ENCODE assay signal across 8 cellular contexts in the genomic region with DNA sequence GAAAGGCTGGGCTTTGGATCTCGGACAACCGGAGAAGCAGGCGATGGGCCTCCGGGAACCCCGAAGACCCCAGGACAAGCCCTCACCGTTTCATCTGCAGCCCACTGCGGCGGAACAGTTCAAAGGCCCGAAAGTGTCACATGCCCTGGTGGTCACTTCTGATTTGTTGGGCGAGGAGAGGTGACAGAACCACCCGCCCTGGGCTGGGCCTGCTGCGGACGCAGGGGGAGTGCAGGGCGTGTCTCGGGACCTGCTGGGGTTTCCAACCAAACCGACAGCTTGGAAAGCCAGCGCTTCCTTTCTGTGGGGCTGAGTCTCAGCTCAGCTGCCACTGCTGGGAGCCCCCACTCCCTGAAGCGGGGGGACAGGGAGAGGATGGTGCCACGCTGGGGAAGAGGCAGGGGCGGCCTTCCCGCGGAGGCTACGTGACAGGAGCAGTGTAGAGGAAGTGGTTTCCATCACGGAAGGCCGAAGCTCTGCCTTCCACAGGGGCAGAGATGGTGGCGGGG. TPM values are rescaled to one million over a fixed set of nuclear protein-coding genes. Genes with fewer than 3 reads are reported as not detected.
A peak's percentile ranks its signal among the peaks of the same experiment; 100 is the strongest.
DNase-seq lines count a peak whose midpoint lies in the region; ATAC-seq and TF ChIP-seq lines count a peak whose summit lies in the region.

No MANE protein-coding gene starts in this region.

- 25 to 68% methylated on average over 26 of the region's 26 CpGs for WGBS in lung, 2 donors

- peak; percentile 74 for ATAC-seq in lung (ENCODE audit: insufficient read depth, low FRiP score)
- no peak for ATAC-seq in GM21515 (IDR thresholded peaks at IDR 0.05; ENCODE audit: unreplicated experiment)
- ATAC-seq in HG03025 (IDR thresholded peaks at IDR 0.05; ENCODE audit: low FRiP score, unreplicated experiment): no peak

- no peak overlapping the region for H3K4me3 ChIP-seq in lung

- DNase-seq in stimulated activated naive CD4-positive, alpha-beta T cell (lab: John Stamatoyannopoulos, UW): peak in 4 of 6 experiments; percentile 29 to 61 (median 38)
- DNase-seq in stimulated activated naive CD4-positive, alpha-beta T cell treated with Interleukin-2 at 50 U/mL for 16 hours (lab: John Stamatoyannopoulos, UW): no peak
- DNase-seq in activated T-cell treated with anti-CD3 and anti-CD28 coated beads for 24 hours (ENCODE audit: low read depth) (peak; percentile 30), lung (ENCODE audit: low spot score) (no peak), COLO829 (ENCODE audit: low spot score) (no peak), foreskin melanocyte (no peak)

- H3K27me3 ChIP-seq in lung (ENCODE audit: control insufficient read depth, insufficient read depth): no peaks in the 10 kb centered on the region

- H3K27ac ChIP-seq in lung (ENCODE audit: low read depth in 1 of 2, low read length in 1 of 2): peak overlapping the region in 1 of 2 donors; percentile 65

- peaks cover 4 to 30% of the 10 kb centered on the region in 2 donors for H3K36me3 ChIP-seq in lung (ENCODE audit: control insufficient read depth in 2 of 2, insufficient read depth in 2 of 2, low read length in 2 of 2)

- H3K4me1 ChIP-seq in lung (ENCODE audit: control insufficient read depth in 2 of 2, insufficient read depth in 2 of 2, low read length in 2 of 2): no peaks in the 10 kb centered on the region

- H3K9me3 ChIP-seq in lung (ENCODE audit: control insufficient read depth in 2 of 2, insufficient read depth in 1 of 2, low read length in 1 of 2): no peaks in the 10 kb centered on the region

- no peak for TF ChIP-seq CTCF in lung (IDR thresholded peaks at IDR 0.05; ENCODE audit: control extremely low read depth, extremely low read depth)

RNA-seq across cellular contexts. Expression of gene ZBTB7A, which starts 22.8 kb away (rescaled TPM):
- total RNA-seq in lung: 10 to 100 TPM; 19.0 to 68.0 TPM
- polyA plus RNA-seq in lung: 10 to 100 TPM; 13.4 to 20.1 TPM

RNA-seq across cellular contexts. Expression of gene MAP2K2, which starts 34.5 kb away (rescaled TPM):
- total RNA-seq in lung: 100 to 1,000 TPM in 1 of 2 donors, 10 to 100 TPM in 1; 63.6 to 146 TPM
- 100 to 1,000 TPM; 120 to 181 TPM for polyA plus RNA-seq in lung

Comparison
In these comparisons a context has a peak if more than half of its experiments do, and no peak if none do; other contexts are left out.
1. DNase-seq: peak in stimulated activated naive CD4-positive, alpha-beta T cell (4 of 6) and activated T-cell treated with anti-CD3 and anti-CD28 coated beads for 24 hours (single experiment); none in stimulated activated naive CD4-positive, alpha-beta T cell treated with Interleukin-2 at 50 U/mL for 16 hours (single experiment), lung (single experiment), COLO829 (single experiment) and foreskin melanocyte (single experiment).